Comparison of ENCODE assay signal across 19 cellular contexts in genomic region chr1:89870998-89871397, GRCh38. TPM values are rescaled to one million over a fixed set of nuclear protein-coding genes. Genes with fewer than 3 reads are reported as not detected.
DNase-seq lines count a peak whose midpoint lies in the region; ATAC-seq and TF ChIP-seq lines count a peak whose summit lies in the region.
"Had no signal": no experiment of that assay in that cellular context is flagged by ENCODE, and none has a peak within 500 bp of the region (broad histone marks: within the 10 kb centered on the region; RNA-seq: fewer than 3 reads in every experiment).

No MANE protein-coding gene starts in this region.

- no peaks in the 10 kb centered on the region for H3K27me3 ChIP-seq in parathyroid adenoma (ENCODE audit: control insufficient read depth, insufficient read depth, low read length)

- no peaks in the 10 kb centered on the region for H3K79me2 ChIP-seq in parathyroid adenoma

- peaks cover 3% of the 10 kb centered on the region for H3K4me1 ChIP-seq in parathyroid adenoma

- H3K4me1 Mint-ChIP-seq in activated CD4-positive, alpha-beta memory T cell treated with anti-CD3 and anti-CD28 coated beads for 36 hours (ENCODE audit: low read depth): peaks cover 46% of the 10 kb centered on the region
- peaks cover 19% of the 10 kb centered on the region for H3K4me1 Mint-ChIP-seq in activated CD4-positive, alpha-beta memory T cell treated with anti-CD3 and anti-CD28 coated beads, Interleukin-2, amount 10 ng/mL, durations not matched to agents 7 days and 5 days
- peaks cover 69 to 81% (median 76%) of the 10 kb centered on the region in 3 donors for H3K4me1 Mint-ChIP-seq in T-cell
- peaks cover 23% of the 10 kb centered on the region for H3K4me1 Mint-ChIP-seq in endothelial cell (ENCODE audit: unreplicated experiment)
- peaks cover 9 to 11% of the 10 kb centered on the region in 2 donors for H3K4me1 Mint-ChIP-seq in natural killer cell treated with Interleukin-12 subunit alpha and Interleukin-12 subunit beta and Interleukin-15 and Interleukin-18, amount 100 ng/mL, for 72 hours (ENCODE audit: low read depth in 2 of 2)

- no peaks in the 10 kb centered on the region for H3K9me3 Mint-ChIP-seq in activated CD4-positive, alpha-beta memory T cell treated with anti-CD3 and anti-CD28 coated beads for 36 hours
- H3K9me3 Mint-ChIP-seq in activated CD4-positive, alpha-beta memory T cell treated with anti-CD3 and anti-CD28 coated beads, Interleukin-2, amount 10 ng/mL, durations not matched to agents 7 days and 5 days: no peaks in the 10 kb centered on the region
- no peaks in the 10 kb centered on the region for H3K9me3 Mint-ChIP-seq in T-cell
- H3K9me3 Mint-ChIP-seq in endothelial cell (ENCODE audit: unreplicated experiment): no peaks in the 10 kb centered on the region
- no peaks in the 10 kb centered on the region for H3K9me3 Mint-ChIP-seq in natural killer cell treated with Interleukin-12 subunit alpha and Interleukin-12 subunit beta and Interleukin-15 and Interleukin-18, amount 100 ng/mL, for 72 hours
- H3K9me3 Mint-ChIP-seq: nephron had no signal

- H3K4me3 Mint-ChIP-seq in activated CD4-positive, alpha-beta memory T cell treated with anti-CD3 and anti-CD28 coated beads for 36 hours: no peak overlapping the region
- H3K4me3 Mint-ChIP-seq in activated CD4-positive, alpha-beta memory T cell treated with anti-CD3 and anti-CD28 coated beads, Interleukin-2, amount 10 ng/mL, durations not matched to agents 7 days and 5 days: no peak overlapping the region
- peak overlapping the region; percentile 29 to 39 (median 39) for H3K4me3 Mint-ChIP-seq in T-cell
- no peak overlapping the region for H3K4me3 Mint-ChIP-seq in endothelial cell (ENCODE audit: unreplicated experiment)
- no peak overlapping the region for H3K4me3 Mint-ChIP-seq in natural killer cell treated with Interleukin-12 subunit alpha and Interleukin-12 subunit beta and Interleukin-15 and Interleukin-18, amount 100 ng/mL, for 72 hours
- H3K4me3 Mint-ChIP-seq: nephron had no signal

- H3K36me3 ChIP-seq in parathyroid adenoma (ENCODE audit: control insufficient read depth, insufficient read depth, low read length): no peaks in the 10 kb centered on the region

- CTCF ChIA-PET in activated CD4-positive, alpha-beta memory T cell treated with anti-CD3 and anti-CD28 coated beads for 36 hours (lab: Charles Lee): interaction anchor here (1.4 to 2.1 kb wide), 2 partner anchors 9 to 28 kb away, joined by 3 to 7 read pairs; no protein-coding TSS in a partner anchor
- CTCF ChIA-PET in activated CD4-positive, alpha-beta memory T cell treated with anti-CD3 and anti-CD28 coated beads, Interleukin-2, amount 10 ng/mL, durations not matched to agents 7 days and 5 days (lab: Charles Lee): no interaction called here
- CTCF ChIA-PET in T-cell (lab: Charles Lee): interaction anchor here in 1 of 2 donors (0.5 kb wide), 1 partner anchor 259 kb away, joined by 5 read pairs; no protein-coding TSS in a partner anchor

- no peak overlapping the region for H3K27ac ChIP-seq in parathyroid adenoma
- H3K27ac ChIP-seq: coronary artery had no signal

- H3K9me3 ChIP-seq in parathyroid adenoma (ENCODE audit: control insufficient read depth, low read length): no peaks in the 10 kb centered on the region
- H3K9me3 ChIP-seq: SK-N-SH had no signal

- intact Hi-C loops in activated CD4-positive, alpha-beta memory T cell treated with anti-CD3 and anti-CD28 coated beads for 36 hours (cut with micrococcal nuclease): no loop called here

- no peak overlapping the region for H2AFZ ChIP-seq in parathyroid adenoma

- no peak overlapping the region for H3K9ac ChIP-seq in parathyroid adenoma
- H3K9ac ChIP-seq: SK-N-SH had no signal

- no peaks in the 10 kb centered on the region for H3K27me3 Mint-ChIP-seq in activated CD4-positive, alpha-beta memory T cell treated with anti-CD3 and anti-CD28 coated beads for 36 hours
- no peaks in the 10 kb centered on the region for H3K27me3 Mint-ChIP-seq in activated CD4-positive, alpha-beta memory T cell treated with anti-CD3 and anti-CD28 coated beads, Interleukin-2, amount 10 ng/mL, durations not matched to agents 7 days and 5 days
- no peaks in the 10 kb centered on the region for H3K27me3 Mint-ChIP-seq in T-cell
- peaks cover 3% of the 10 kb centered on the region for H3K27me3 Mint-ChIP-seq in endothelial cell (ENCODE audit: unreplicated experiment)
- H3K27me3 Mint-ChIP-seq in natural killer cell treated with Interleukin-12 subunit alpha and Interleukin-12 subunit beta and Interleukin-15 and Interleukin-18, amount 100 ng/mL, for 72 hours: no peaks in the 10 kb centered on the region

- peak; percentile 87 to 97 (median 96) for ATAC-seq in T-cell (replicated peaks in 1 of 4)
- ATAC-seq in HG02571 (IDR thresholded peaks at IDR 0.05; ENCODE audit: unreplicated experiment): no peak
- ATAC-seq in HG02840 (IDR thresholded peaks at IDR 0.05; ENCODE audit: low FRiP score, unreplicated experiment): no peak
- ATAC-seq in natural killer cell treated with Interleukin-12 subunit alpha and Interleukin-12 subunit beta and Interleukin-15 and Interleukin-18, amount 100 ng/mL, for 72 hours: no peak
- ATAC-seq: HCT116 had no signal

- TF ChIP-seq CTCF in endothelial cell (IDR thresholded peaks at IDR 0.05; ENCODE audit: unreplicated experiment): no peak
- TF ChIP-seq CTCF in parathyroid adenoma (IDR thresholded peaks at IDR 0.05): no peak

- peak overlapping the region; percentile 13 for H3K27ac Mint-ChIP-seq in activated CD4-positive, alpha-beta memory T cell treated with anti-CD3 and anti-CD28 coated beads for 36 hours
- no peak overlapping the region for H3K27ac Mint-ChIP-seq in activated CD4-positive, alpha-beta memory T cell treated with anti-CD3 and anti-CD28 coated beads, Interleukin-2, amount 10 ng/mL, durations not matched to agents 7 days and 5 days
- H3K27ac Mint-ChIP-seq in T-cell: peak overlapping the region; percentile 88 to 91
- H3K27ac Mint-ChIP-seq in endothelial cell (ENCODE audit: unreplicated experiment): peak overlapping the region; percentile 43
- H3K27ac Mint-ChIP-seq in natural killer cell treated with Interleukin-12 subunit alpha and Interleukin-12 subunit beta and Interleukin-15 and Interleukin-18, amount 100 ng/mL, for 72 hours: no peak overlapping the region
- H3K27ac Mint-ChIP-seq: nephron had no signal

- POLR2A ChIA-PET in activated CD4-positive, alpha-beta memory T cell treated with anti-CD3 and anti-CD28 coated beads for 36 hours (lab: Charles Lee): interaction anchor here (0.7 kb wide), 1 partner anchor 10 kb away, joined by 3 read pairs; no protein-coding TSS in a partner anchor
- POLR2A ChIA-PET in activated CD4-positive, alpha-beta memory T cell treated with anti-CD3 and anti-CD28 coated beads, Interleukin-2, amount 10 ng/mL, durations not matched to agents 7 days and 5 days (lab: Charles Lee): no interaction called here
- POLR2A ChIA-PET in T-cell (lab: Charles Lee): interaction anchor here (0.7 to 1.2 kb wide), 4 partner anchors 10 to 213 kb away, joined by 3 to 4 read pairs (median 3); no protein-coding TSS in a partner anchor

- no peak for DNase-seq in activated CD4-positive, alpha-beta memory T cell treated with anti-CD3 and anti-CD28 coated beads for 36 hours
- DNase-seq in activated CD4-positive, alpha-beta memory T cell treated with anti-CD3 and anti-CD28 coated beads, Interleukin-2, amount 10 ng/mL, durations not matched to agents 7 days and 5 days: no peak
- DNase-seq in T-cell (no peak), endothelial cell (ENCODE audit: low spot score) (no peak)
- DNase-seq in natural killer cell treated with Interleukin-12 subunit alpha and Interleukin-12 subunit beta and Interleukin-15 and Interleukin-18, amount 100 ng/mL, for 72 hours (ENCODE audit: low spot score): no peak
- DNase-seq: C1 segment of cervical spinal cord; foreskin fibroblast; kidney glomerular epithelial cell; mesenchymal stem cell; NCI-H1694 treated with DMSO at 0.1 percent for 48 hours; SK-N-SH; stimulated activated CD4-positive, alpha-beta T cell treated with anti-CD3 and anti-CD28 coated beads, Interleukin-12 subunit alpha, Interleukin-12 subunit beta, amount 100 ng/mL, for 4 hours; T1000 had no signal

- no peak overlapping the region for H3K4me3 ChIP-seq in parathyroid adenoma (ENCODE audit: low read depth, low read length)
- H3K4me3 ChIP-seq: coronary artery had no signal

- H3K36me3 Mint-ChIP-seq in activated CD4-positive, alpha-beta memory T cell treated with anti-CD3 and anti-CD28 coated beads for 36 hours: peaks cover 24% of the 10 kb centered on the region
- peaks cover 45% of the 10 kb centered on the region for H3K36me3 Mint-ChIP-seq in activated CD4-positive, alpha-beta memory T cell treated with anti-CD3 and anti-CD28 coated beads, Interleukin-2, amount 10 ng/mL, durations not matched to agents 7 days and 5 days (ENCODE audit: low read depth)
- peaks cover 48% of the 10 kb centered on the region for H3K36me3 Mint-ChIP-seq in T-cell
- H3K36me3 Mint-ChIP-seq in endothelial cell (ENCODE audit: low read depth, unreplicated experiment): peaks cover 11% of the 10 kb centered on the region
- H3K36me3 Mint-ChIP-seq in natural killer cell treated with Interleukin-12 subunit alpha and Interleukin-12 subunit beta and Interleukin-15 and Interleukin-18, amount 100 ng/mL, for 72 hours: peaks cover 8% of the 10 kb centered on the region

- H3K4me2 ChIP-seq in parathyroid adenoma (ENCODE audit: low read length): peak overlapping the region; percentile 9
- H3K4me2 ChIP-seq: SK-N-SH had no signal

RNA-seq across cellular contexts. Expression of gene LRRC8D, which starts 50.2 kb away (rescaled TPM):
- total RNA-seq in activated CD4-positive, alpha-beta memory T cell treated with anti-CD3 and anti-CD28 coated beads for 36 hours: 10 to 100 TPM; 17.7 to 19.4 TPM
- 10 to 100 TPM; 19.4 to 20.3 TPM for total RNA-seq in activated CD4-positive, alpha-beta memory T cell treated with anti-CD3 and anti-CD28 coated beads, Interleukin-2, amount 10 ng/mL, durations not matched to agents 7 days and 5 days
- total RNA-seq in T-cell: 10 to 100 TPM; 23.8 to 43.4 (median 33.0) TPM
- total RNA-seq in endothelial cell (ENCODE audit: unreplicated experiment): 33.9 TPM
- 10 to 100 TPM; 19.8 to 27.3 TPM for total RNA-seq in natural killer cell treated with Interleukin-12 subunit alpha and Interleukin-12 subunit beta and Interleukin-15 and Interleukin-18, amount 100 ng/mL, for 72 hours

Comparison
In these comparisons a context has a peak if more than half of its experiments do, and no peak if none do; other contexts are left out.
1. H3K27ac Mint-ChIP-seq: peak in activated CD4-positive, alpha-beta memory T cell treated with anti-CD3 and anti-CD28 coated beads for 36 hours (single experiment), T-cell (2 of 2) and endothelial cell (single experiment); none in activated CD4-positive, alpha-beta memory T cell treated with anti-CD3 and anti-CD28 coated beads, Interleukin-2, amount 10 ng/mL, durations not matched to agents 7 days and 5 days (single experiment) and natural killer cell treated with Interleukin-12 subunit alpha and Interleukin-12 subunit beta and Interleukin-15 and Interleukin-18, amount 100 ng/mL, for 72 hours (0 of 2).
2. H3K4me3 Mint-ChIP-seq: peak in T-cell (3 of 3); none in activated CD4-positive, alpha-beta memory T cell treated with anti-CD3 and anti-CD28 coated beads for 36 hours (single experiment), activated CD4-positive, alpha-beta memory T cell treated with anti-CD3 and anti-CD28 coated beads, Interleukin-2, amount 10 ng/mL, durations not matched to agents 7 days and 5 days (single experiment), endothelial cell (single experiment) and natural killer cell treated with Interleukin-12 subunit alpha and Interleukin-12 subunit beta and Interleukin-15 and Interleukin-18, amount 100 ng/mL, for 72 hours (single experiment).
3. ATAC-seq: peak in T-cell (4 of 4); none in HG02571 (single experiment), HG02840 (single experiment) and natural killer cell treated with Interleukin-12 subunit alpha and Interleukin-12 subunit beta and Interleukin-15 and Interleukin-18, amount 100 ng/mL, for 72 hours (0 of 2).